In genomic region chr14:20910822-20911221, GRCh38 we compare ENCODE assay signal across 13 cellular contexts. TPM values are rescaled to one million over a fixed set of nuclear protein-coding genes. Genes with fewer than 3 reads are reported as not detected.
"Had no signal": no experiment of that assay in that cellular context is flagged by ENCODE, and none has a peak within 500 bp of the region (broad histone marks: within the 10 kb centered on the region; RNA-seq: fewer than 3 reads in every experiment).

No MANE protein-coding gene starts in this region.

RNA-seq across cellular contexts. Expression of gene RNASE3, which starts 19.6 kb away (rescaled TPM):
- total RNA-seq: subcutaneous adipose tissue, suprapubic skin, temporal lobe, thoracic aorta, thyroid gland, transverse colon, upper lobe of right lung, ureter, urinary bladder, uterus, vagina had no signal
- polyA plus RNA-seq: stomach, urinary bladder had no signal

RNA-seq across cellular contexts. Expression of gene RNASE2, which starts 44.5 kb away (rescaled TPM):
- total RNA-seq: stomach, testis, thyroid gland had no signal
